Comparison of ENCODE assay signal across 22 cellular contexts in the genomic region with DNA sequence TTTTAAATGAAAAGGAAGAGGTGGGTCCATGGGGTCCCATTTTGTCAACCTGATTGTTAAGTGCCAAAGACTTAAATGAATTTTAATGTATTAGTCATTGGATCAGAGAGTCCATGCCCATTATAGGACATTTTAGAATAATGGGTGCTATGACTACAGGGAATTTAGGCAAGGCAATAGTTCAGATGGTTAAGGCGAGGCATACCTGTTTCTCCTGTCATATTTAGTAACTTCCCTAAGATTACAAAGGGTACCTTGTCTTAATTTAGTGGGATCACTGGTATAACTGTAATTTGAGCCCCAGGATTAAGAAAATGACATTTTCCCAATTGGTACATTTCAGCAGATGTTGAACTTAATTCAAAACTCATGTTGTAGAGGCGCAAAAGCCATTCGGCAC.
"Had no signal": no experiment of that assay in that cellular context is flagged by ENCODE, and none has a peak within 500 bp of the region (broad histone marks: within the 10 kb centered on the region; RNA-seq: fewer than 3 reads in every experiment).

No MANE protein-coding gene starts in this region.

- H3K4me1 Mint-ChIP-seq: endodermal cell, memory B cell had no signal

- H3K36me3 Mint-ChIP-seq: memory B cell had no signal

- ATAC-seq: gastrocnemius medialis, heart right ventricle, left cardiac atrium, left lung, left ventricle myocardium superior, lower lobe of right lung had no signal

- H3K36me3 ChIP-seq: esophagus muscularis mucosa, gastrocnemius medialis, heart right ventricle, left lung, lower lobe of right lung had no signal

- H3K4me3 ChIP-seq: coronary artery, dorsolateral prefrontal cortex, esophagus muscularis mucosa, gastrocnemius medialis, heart right ventricle, left lung, lower lobe of right lung had no signal

- H3K4me3 Mint-ChIP-seq: endodermal cell, memory B cell had no signal

- H3K9me3 Mint-ChIP-seq: endodermal cell, memory B cell had no signal

- H3K27ac Mint-ChIP-seq: endodermal cell, memory B cell had no signal

- DNase-seq: dermis blood vessel endothelial cell; dorsolateral prefrontal cortex; effector CD4-positive, alpha-beta T cell; effector memory CD4-positive, alpha-beta T cell; endodermal cell; erythroblast; foreskin melanocyte; gastrocnemius medialis; glutamatergic neuron; head of caudate nucleus; heart right ventricle; hippocampal formation; left cardiac atrium; left lung; left ventricle myocardium superior; lower lobe of right lung; mesendoderm; midbrain had no signal

- H3K9me3 ChIP-seq: esophagus muscularis mucosa, gastrocnemius medialis, heart right ventricle, left lung, lower lobe of right lung had no signal

- H3K27me3 ChIP-seq: dorsolateral prefrontal cortex, gastrocnemius medialis, left lung had no signal

- H3K27ac ChIP-seq: coronary artery, dorsolateral prefrontal cortex, epithelial cell of prostate, esophagus muscularis mucosa, gastrocnemius medialis, heart right ventricle, left lung, lower lobe of right lung had no signal
